Comparison of ENCODE assay signal across 8 cellular contexts in the genomic region with DNA sequence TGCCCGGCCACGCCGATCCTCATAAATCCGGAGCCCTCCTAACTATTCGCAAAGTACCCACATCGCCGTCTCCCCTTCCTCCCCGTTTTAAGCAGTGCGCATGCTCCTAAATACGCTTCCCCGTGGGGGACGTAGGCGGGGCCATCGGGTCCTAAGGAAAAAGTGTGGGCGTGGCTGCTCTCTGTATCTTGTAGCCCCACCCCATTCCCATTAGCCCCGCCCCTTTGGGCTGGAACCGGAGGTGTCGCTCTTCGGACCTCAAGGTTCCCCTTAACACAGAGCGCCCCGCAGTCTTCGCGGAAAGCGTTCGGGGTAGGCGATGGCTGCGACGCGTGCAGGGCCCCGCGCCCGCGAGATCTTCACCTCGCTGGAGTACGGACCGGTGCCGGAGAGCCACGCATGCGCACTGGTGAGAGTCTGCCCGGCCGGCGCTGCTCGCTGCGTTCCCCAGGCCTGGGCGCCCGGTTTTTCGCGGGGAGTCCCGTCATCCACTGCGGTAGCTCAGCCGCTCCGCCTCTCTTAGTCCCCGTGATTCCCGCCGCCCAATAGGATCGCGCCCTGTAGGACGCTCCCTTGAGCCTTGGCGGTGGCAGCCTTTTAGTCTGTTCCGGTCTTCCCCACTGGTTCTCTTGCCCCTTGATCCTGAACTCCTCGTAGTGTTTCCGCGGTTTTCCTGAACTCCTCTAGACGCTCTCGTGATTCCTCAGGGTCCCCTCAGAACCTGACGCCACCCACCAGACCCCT. TPM values are rescaled to one million over a fixed set of nuclear protein-coding genes. Genes with fewer than 3 reads are reported as not detected.
DNase-seq lines count a peak whose midpoint lies in the region; ATAC-seq, FAIRE-seq and TF ChIP-seq lines count a peak whose summit lies in the region.

TSS of gene ALDH16A1 (plus strand) at position 213 of the 744 bp plus-strand sequence. CDS start at position 320, 107 bp downstream.

- peaks cover 10 to 48% (median 27%) of the 10 kb centered on the region in 4 donors for H3K4me1 ChIP-seq in upper lobe of left lung

- WGBS in adipose tissue, 3 donors = 0% methylated on average over 64 to 66 of the region's 66 CpGs
- 0% methylated on average over 19 to 41 of the region's 66 CpGs for WGBS in upper lobe of left lung, 2 donors

- intact Hi-C loops in cardiac septum (cut with DNase I) = loop anchor here (5.0 kb wide), 1 partner anchor 34 kb away; the partner anchor contains the start of gene RPL13A
- intact Hi-C loops in posterior cingulate gyrus (cut with DNase I) = loop anchor here (5.0 kb wide), 1 partner anchor 44 kb away; the partner anchor contains the start of gene RPS11

- CTCF ChIA-PET in T-cell (lab: Charles Lee) = interaction anchor here in 1 of 2 donors (0.6 to 1.4 kb wide), 6 partner anchors 16 to 65 kb away, joined by 3 to 12 read pairs (median 4); partner anchors contain the start of genes FLT3LG and KASH5

- ATAC-seq in HG02840 (IDR thresholded peaks at IDR 0.05; ENCODE audit: low FRiP score, unreplicated experiment) (peak; percentile 62), T-cell (replicated peaks in 1 of 4) (peak; percentile 86 to 92 (median 88)), upper lobe of left lung (ENCODE audit: low FRiP score in 2 of 2) (peak; percentile 96 to 97)

- peak within 1 kb of the TSS; percentile 95 to 98 (median 98) for H3K4me3 Mint-ChIP-seq in T-cell

- no peaks in the 10 kb centered on the region for H3K9me3 Mint-ChIP-seq in T-cell

- no peaks in the 10 kb centered on the region for H3K27me3 ChIP-seq in upper lobe of left lung

- H3K27me3 Mint-ChIP-seq in T-cell = no peaks in the 10 kb centered on the region

- no peaks in the 10 kb centered on the region for H3K9me3 ChIP-seq in upper lobe of left lung

- peak in 3 of 6 experiments; percentile 12 to 16 (median 12) for TF ChIP-seq CTCF in upper lobe of left lung (IDR thresholded peaks at IDR 0.05)

- peaks cover 52 to 68% (median 56%) of the 10 kb centered on the region in 3 donors for H3K4me1 Mint-ChIP-seq in T-cell

- peak within 1 kb of the TSS; percentile 71 for H3K27ac ChIP-seq in adipose tissue (ENCODE audit: low read depth, low read length)
- peak within 1 kb of the TSS; percentile 95 to 99 (median 96) for H3K27ac ChIP-seq in upper lobe of left lung

- H3K36me3 ChIP-seq in upper lobe of left lung = peaks cover 0 to 18% (median 6%) of the 10 kb centered on the region in 4 donors

- TF ChIP-seq EP300 in upper lobe of left lung (IDR thresholded peaks at IDR 0.05) = no peak

- H3K36me3 Mint-ChIP-seq in T-cell = peaks cover 36% of the 10 kb centered on the region

- FAIRE-seq in GM12891 (lab: Jason Lieb, UNC) = peak; percentile 94

- peak; percentile 96 for TF ChIP-seq POLR2A in GM12891 (IDR thresholded peaks at IDR 0.05; ENCODE audit: low read depth, low read length)
- TF ChIP-seq POLR2A in upper lobe of left lung (IDR thresholded peaks at IDR 0.05) = peak; percentile 24 to 89 (median 88)

- peak; percentile 91 for DNase-seq in GM12891 (ENCODE audit: insufficient read length, low spot score)
- DNase-seq in NCI-H1436 treated with DMSO at 0.1 percent for 48 hours (lab: John Stamatoyannopoulos, UW) = peak; percentile 98
- peak; percentile 95 to 98 (median 97) for DNase-seq in T-cell
- DNase-seq in cardiac septum (ENCODE audit: low spot score) = peak; percentile 99
- peak; percentile 97 to 100 (median 99) for DNase-seq in posterior cingulate gyrus
- peak; percentile 98 to 99 for DNase-seq in upper lobe of left lung

- POLR2A ChIA-PET in T-cell (lab: Charles Lee) = interaction anchor here (0.5 to 1.0 kb wide), 3 partner anchors 16 to 28 kb away, joined by 3 to 11 read pairs (median 4); no protein-coding TSS in a partner anchor

- H3K4me3 ChIP-seq in upper lobe of left lung = peak within 1 kb of the TSS; percentile 50 to 87 (median 78)

- peak within 1 kb of the TSS; percentile 98 to 99 for H3K27ac Mint-ChIP-seq in T-cell

TF ChIP-seq in GM12891, 5 proteins besides CTCF, POLR2A, EP300 and RAD21:
- TF ChIP-seq POLR2AphosphoS5 (IDR thresholded peaks at IDR 0.05; ENCODE audit: low read depth, low read length) (peak; percentile 96), TAF1 (IDR thresholded peaks at IDR 0.05; ENCODE audit: low read depth, low read length) (peak; percentile 93), PAX5 (IDR thresholded peaks at IDR 0.05; ENCODE audit: insufficient read depth, low read length, severe bottlenecking) (no peak), POU2F2 (IDR thresholded peaks at IDR 0.05; ENCODE audit: low read depth, low read length) (peak; percentile 84; the same call in 1 of the 2 replicates), SPI1 (IDR thresholded peaks at IDR 0.05; ENCODE audit: low read depth, low read length) (no peak)
TF ChIP-seq in GM12891: peak in this region for 3.

RNA-seq across cellular contexts. Expression of gene ALDH16A1, which starts in this region (rescaled TPM):
- 13.7 TPM for polyA plus RNA-seq in GM12891 (2012; ENCODE audit: low read depth, missing spikeins)
- total RNA-seq in T-cell (10 to 100 TPM; 32.8 to 57.2 (median 46.3) TPM), cardiac septum (7.7 TPM), upper lobe of left lung (100 to 1,000 TPM in 1 of 6 donors, 10 to 100 TPM in 5; 26.3 to 111 (median 48.2) TPM)
- 10 to 100 TPM; 24.1 to 31.4 (median 29.5) TPM for polyA plus RNA-seq in adipose tissue

Comparison
In these comparisons a context has a peak if more than half of its experiments do, and no peak if none do; other contexts are left out.
1. Peak in every context shown above with its lines: DNase-seq, ATAC-seq, H3K4me3 ChIP-seq and H3K27ac ChIP-seq.